ENCODE assay signal across 15 cellular contexts in genomic region chr7:141617280-141617679, GRCh38.
"Had no signal": no experiment of that assay in that cellular context is flagged by ENCODE, and none has a peak within 500 bp of the region (broad histone marks: within the 10 kb centered on the region; RNA-seq: fewer than 3 reads in every experiment).

No MANE protein-coding gene starts in this region.

- H3K4me3 ChIP-seq: esophagus squamous epithelium, heart left ventricle, thoracic aorta had no signal

- H3K27me3 ChIP-seq: esophagus squamous epithelium, heart left ventricle had no signal

- ATAC-seq: activated CD8-positive, alpha-beta T cell treated with anti-CD3 and anti-CD28 coated beads, Interleukin-2, amount 10 ng/mL, durations not matched to agents 7 days and 5 days; heart left ventricle; left cardiac atrium; naive thymus-derived CD8-positive, alpha-beta T cell had no signal

- H3K9ac ChIP-seq: parathyroid adenoma had no signal

- DNase-seq: activated B cell treated with CpG ODN at 0.5 μM for 24 hours; activated CD4-positive, alpha-beta T cell treated with anti-CD3 and anti-CD28 coated beads for 48 hours; activated CD8-positive, alpha-beta memory T cell treated with anti-CD3 and anti-CD28 coated beads, Interleukin-2, amount 50 U/mL, for 4 hours; activated CD8-positive, alpha-beta T cell treated with anti-CD3 and anti-CD28 coated beads, Interleukin-2, amount 10 ng/mL, durations not matched to agents 7 days and 5 days; activated effector memory CD4-positive, alpha-beta T cell treated with anti-CD3 and anti-CD28 coated beads, Interleukin-2, amount 50 U/mL, for 16 hours; activated T-cell treated with anti-CD3 and anti-CD28 coated beads, Interleukin-2, amount 50 U/mL, for 48 hours; esophagus squamous epithelium; heart left ventricle; left cardiac atrium; naive thymus-derived CD8-positive, alpha-beta T cell; retina; stimulated activated CD4-positive, alpha-beta T cell treated with anti-CD3 and anti-CD28 coated beads, Interleukin-12 subunit alpha, Interleukin-12 subunit beta, amount 100 ng/mL, for 4 hours; stimulated activated CD4-positive, alpha-beta T cell treated with anti-CD3 and anti-CD28 coated beads, Interleukin-2, amount 100 ng/mL, for 24 hours had no signal

- H3K9me3 ChIP-seq: esophagus squamous epithelium, heart left ventricle, thoracic aorta had no signal

- H3K4me1 ChIP-seq: esophagus squamous epithelium, parathyroid adenoma had no signal

- H3K27ac ChIP-seq: esophagus squamous epithelium, heart left ventricle, parathyroid adenoma, thoracic aorta had no signal

- H3K36me3 ChIP-seq: thoracic aorta had no signal
